In genomic region chr7:115707236-115707635, GRCh38 we compare ENCODE assay signal across 8 cellular contexts.
DNase-seq lines count a peak whose midpoint lies in the region; ATAC-seq, FAIRE-seq and TF ChIP-seq lines count a peak whose summit lies in the region.

No MANE protein-coding gene starts in this region.

- H2AFZ ChIP-seq in GM23338, result no peak overlapping the region

- no peak overlapping the region for H3K4me3 ChIP-seq in GM23338
- no peak overlapping the region for H3K4me3 ChIP-seq in HAP-1

- H3K27me3 ChIP-seq in GM23338 (ENCODE audit: insufficient read depth) (no peaks in the 10 kb centered on the region), HAP-1 (ENCODE audit: low read depth) (peaks cover 8% of the 10 kb centered on the region)

- no peaks in the 10 kb centered on the region for H3K36me3 ChIP-seq in GM23338 (ENCODE audit: insufficient read depth)
- no peaks in the 10 kb centered on the region for H3K36me3 ChIP-seq in HAP-1 (replicated peaks)

- H3K9me3 ChIP-seq in HAP-1, result no peaks in the 10 kb centered on the region

- no peaks in the 10 kb centered on the region for H4K20me1 ChIP-seq in GM23338 (replicated peaks; ENCODE audit: insufficient read depth)

- ATAC-seq in GM23338, result peak; percentile 79
- no peak for ATAC-seq in sciatic nerve

- no peak overlapping the region for H3K4me2 ChIP-seq in GM23338

- peak; percentile 9 for DNase-seq in AG20443 (ENCODE audit: low spot score)
- DNase-seq in GM23338 (ENCODE audit: low spot score), result peak; percentile 71
- peak; percentile 99 for DNase-seq in NCI-H748 (lab: John Stamatoyannopoulos, UW; ENCODE audit: unreplicated experiment)
- DNase-seq in fibroblast of the conjunctiva (ENCODE audit: low read depth), result peak; percentile 1
- no peak for DNase-seq in middle frontal gyrus (ENCODE audit: extremely low spot score, low spot score)
- DNase-seq in RCC 7860 (ENCODE audit: low spot score), result no peak
- no peak for DNase-seq in HAP-1 (ENCODE audit: low spot score in 2 of 2)
- no peak for DNase-seq in sciatic nerve (ENCODE audit: low spot score)

- H3K4me1 Mint-ChIP-seq in GM23338, result peaks cover 7% of the 10 kb centered on the region; the same call in 2 of the 3 replicates

- H3K9me2 ChIP-seq in GM23338 (ENCODE audit: insufficient read depth), result no peaks in the 10 kb centered on the region

- no peaks in the 10 kb centered on the region for H3K27me3 Mint-ChIP-seq in GM23338 (ENCODE audit: insufficient read depth, low read depth, poor library complexity)

- intact Hi-C loops in sciatic nerve (cut with DNase I), result no loop called here

- no peaks in the 10 kb centered on the region for H3F3A ChIP-seq in GM23338 (replicated peaks; ENCODE audit: low read depth)

- no peaks in the 10 kb centered on the region for H3K36me3 Mint-ChIP-seq in GM23338 (ENCODE audit: low read depth)

- peak overlapping the region; percentile 90 for H3K27ac Mint-ChIP-seq in GM23338

- H3K79me2 ChIP-seq in GM23338 (replicated peaks; ENCODE audit: insufficient read depth), result no peaks in the 10 kb centered on the region

- H3K4me3 Mint-ChIP-seq in GM23338, result no peak overlapping the region

- no peaks in the 10 kb centered on the region for H3K9me3 Mint-ChIP-seq in GM23338

- no peak overlapping the region for H3K27ac ChIP-seq in GM23338 (ENCODE audit: low read depth)

- no peak for FAIRE-seq in RCC 7860 (lab: Jason Lieb, UNC)

- peak; percentile 64 to 78 for TF ChIP-seq CTCF in GM23338 (conservative IDR thresholded peaks at IDR 0.05; ENCODE audit: low read depth in 2 of 2)

- in situ Hi-C loops in HAP-1 (cut with MboI; ENCODE audit: low sequenced_read_pairs), result no loop called here

- H3K4me1 ChIP-seq in GM23338 (ENCODE audit: insufficient read depth), result no peaks in the 10 kb centered on the region
- no peaks in the 10 kb centered on the region for H3K4me1 ChIP-seq in HAP-1

TF ChIP-seq in GM23338, 12 proteins besides CTCF, POLR2A, EP300 and RAD21:
- TF ChIP-seq NANOG (IDR thresholded peaks at IDR 0.05; ENCODE audit: borderline replicate concordance) (no peak), ZNF114 (CRISPR knock-in tag; IDR thresholded peaks at IDR 0.05) (no peak), ZNF331 (CRISPR knock-in tag; IDR thresholded peaks at IDR 0.05; ENCODE audit: low read depth) (no peak), EZH2phosphoT487 (IDR thresholded peaks at IDR 0.05; ENCODE audit: unreplicated experiment) (no peak), EZH2 (IDR thresholded peaks at IDR 0.05; ENCODE audit: low read depth, unreplicated experiment) (no peak), ZNF462 (CRISPR knock-in tag; IDR thresholded peaks at IDR 0.05) (no peak), CREB1 (CRISPR knock-in tag; IDR thresholded peaks at IDR 0.05; ENCODE audit: low read depth) (no peak), ETS1 (IDR thresholded peaks at IDR 0.05) (no peak), POLR2AphosphoS5 (IDR thresholded peaks at IDR 0.05; ENCODE audit: low read depth) (no peak), STAT1 (IDR thresholded peaks at IDR 0.05; ENCODE audit: unreplicated experiment) (no peak), JUNB (IDR thresholded peaks at IDR 0.05; ENCODE audit: unreplicated experiment) (no peak)

Comparison
In these comparisons a context has a peak if more than half of its experiments do, and no peak if none do; other contexts are left out.
1. DNase-seq: peak in AG20443 (single experiment), GM23338 (single experiment), NCI-H748 (single experiment) and fibroblast of the conjunctiva (single experiment); none in middle frontal gyrus (single experiment), RCC 7860 (single experiment), HAP-1 (0 of 2) and sciatic nerve (single experiment).